ENCODE assay signal across 9 cellular contexts in genomic region chr2:176131617-176132396, GRCh38. TPM values are rescaled to one million over a fixed set of nuclear protein-coding genes. Genes with fewer than 3 reads are reported as not detected.
DNase-seq lines count a peak whose midpoint lies in the region; TF ChIP-seq lines count a peak whose summit lies in the region.
"Had no signal": no experiment of that assay in that cellular context is flagged by ENCODE, and none has a peak within 500 bp of the region (broad histone marks: within the 10 kb centered on the region; RNA-seq: fewer than 3 reads in every experiment).

No MANE protein-coding gene starts in this region.

- H3K9ac ChIP-seq in mesendoderm (ENCODE audit: low read length), result no peak overlapping the region

- H3K27me3 ChIP-seq in osteoblast (ENCODE audit: insufficient read depth, low read length), result no peaks in the 10 kb centered on the region
- peaks cover 85% of the 10 kb centered on the region for H3K27me3 ChIP-seq in mesendoderm (ENCODE audit: insufficient read depth, low read length, poor library complexity)

- H2BK15ac ChIP-seq in mesendoderm (replicated peaks; ENCODE audit: low read depth), result no peak overlapping the region

- no peak overlapping the region for H2AFZ ChIP-seq in osteoblast (ENCODE audit: low read length)

- H3K23ac ChIP-seq in mesendoderm (ENCODE audit: low read length), result no peak overlapping the region

- H3K4me3 Mint-ChIP-seq in HFFc6, result peak overlapping the region; percentile 90

- no peak overlapping the region for H3K56ac ChIP-seq in mesendoderm (ENCODE audit: low read length)

- no peaks in the 10 kb centered on the region for H3K9me3 Mint-ChIP-seq in HFFc6

- in situ Hi-C loops in astrocyte of the cerebellum (cut with HindIII; ENCODE audit: low sequenced_read_pairs), result loop anchor here (10.0 kb wide), 1 partner anchor 503 kb away; no protein-coding TSS in a partner anchor

- H3K4me3 ChIP-seq in astrocyte of the cerebellum (ENCODE audit: low read depth, low read length) (peak overlapping the region; percentile 2), osteoblast (ENCODE audit: insufficient read depth, low read length) (peak overlapping the region; percentile 78), mesendoderm (ENCODE audit: low read length) (no peak overlapping the region)

- H3K27ac ChIP-seq in osteoblast (ENCODE audit: low read depth, low read length) (no peak overlapping the region), mesendoderm (ENCODE audit: low read depth, low read length) (no peak overlapping the region)

- no peak for TF ChIP-seq CTCF in HFFc6 (IDR thresholded peaks at IDR 0.05)
- TF ChIP-seq CTCF in astrocyte of the cerebellum (IDR thresholded peaks at IDR 0.05; ENCODE audit: low read depth, low read length, missing control alignments), result no peak
- no peak for TF ChIP-seq CTCF in osteoblast (IDR thresholded peaks at IDR 0.05; ENCODE audit: extremely low read depth, low read depth, low read length)

- no peak overlapping the region for H3K4ac ChIP-seq in mesendoderm (ENCODE audit: low read depth, low read length)

- H3K18ac ChIP-seq in mesendoderm (ENCODE audit: low read length), result no peak overlapping the region

- H3K27ac Mint-ChIP-seq in HFFc6, result peak overlapping the region; percentile 62

- H3K9me3 ChIP-seq in osteoblast (ENCODE audit: low read depth, low read length), result no peaks in the 10 kb centered on the region

- DNase-seq in HFFc6, result no peak
- DNase-seq in astrocyte of the cerebellum (ENCODE audit: low read depth), result no peak
- no peak for DNase-seq in osteoblast (ENCODE audit: insufficient read length, low spot score, missing footprints)
- no peak for DNase-seq in dedifferentiated amniotic fluid mesenchymal stem cell (ENCODE audit: extremely low spot score)
- DNase-seq in mesendoderm, result no peak
- no peak for DNase-seq in SW480 (ENCODE audit: low spot score)

- no peak overlapping the region for H2BK5ac ChIP-seq in mesendoderm (ENCODE audit: low read length)

- no CpG with 5 or more reads among the region's 9 CpGs for WGBS in mesendoderm (ENCODE audit: extremely low coverage, insufficient coverage, low lambda C conversion rate)

- H3K79me1 ChIP-seq in mesendoderm (ENCODE audit: low read length), result no peaks in the 10 kb centered on the region

- H4K20me1 ChIP-seq in osteoblast (ENCODE audit: insufficient read depth, low read length), result no peaks in the 10 kb centered on the region

- no peak overlapping the region for H4K5ac ChIP-seq in mesendoderm (ENCODE audit: low read length)

- H3K4me2 ChIP-seq in osteoblast (ENCODE audit: insufficient read depth, low read length), result peak overlapping the region; percentile 94
- H3K4me2 ChIP-seq in mesendoderm (ENCODE audit: low read length), result no peak overlapping the region

- no peak overlapping the region for H2AK5ac ChIP-seq in mesendoderm (ENCODE audit: low read length)

- H3K27me3 Mint-ChIP-seq in HFFc6 (ENCODE audit: insufficient read depth), result peaks cover 31% of the 10 kb centered on the region

- H3K4me1 Mint-ChIP-seq in HFFc6 (ENCODE audit: low read depth), result peaks cover 66% of the 10 kb centered on the region

- H3K4me1 ChIP-seq in osteoblast (ENCODE audit: insufficient read depth, low read length) (peaks cover 30% of the 10 kb centered on the region), mesendoderm (ENCODE audit: control insufficient read depth, low read depth, low read length) (no peaks in the 10 kb centered on the region)

- H3K79me2 ChIP-seq in osteoblast (ENCODE audit: insufficient read depth, low read length) (peaks cover 8% of the 10 kb centered on the region), mesendoderm (ENCODE audit: control insufficient read depth, insufficient read depth, low read length) (no peaks in the 10 kb centered on the region)

- no peak overlapping the region for H4K8ac ChIP-seq in mesendoderm (ENCODE audit: low read depth, low read length)

- H2BK120ac ChIP-seq in mesendoderm (ENCODE audit: low read depth, low read length), result no peak overlapping the region

- H3K36me3 ChIP-seq in osteoblast (ENCODE audit: insufficient read depth, low read length) (peaks cover 5% of the 10 kb centered on the region), mesendoderm (ENCODE audit: control insufficient read depth, insufficient read depth, low read length) (no peaks in the 10 kb centered on the region)

- peaks cover 16% of the 10 kb centered on the region; the same call in 1 of the 2 replicates for H3K36me3 Mint-ChIP-seq in HFFc6 (ENCODE audit: low read depth)

RNA-seq across cellular contexts. Expression of gene HOXD8, which starts 2.3 kb away (rescaled TPM):
- 1 to 10 TPM; 2.3 to 5.1 (median 4.6) TPM for total RNA-seq in HFFc6 (2021; fragmentation: NEBNext Ultra II Directional; extraction: Animal tissue kit (Norgen Biotek cat#: 25700))
- total RNA-seq in osteoblast, result 3.3 and 5.6 TPM in 2 replicates
- not detected for polyA plus RNA-seq in mesendoderm (2013, experiment 1 of 2)
- polyA plus RNA-seq in mesendoderm (2013, experiment 2 of 2), result not detected
- total RNA-seq: T-helper 2 cell treated with Interferon-gamma antibody and Interleukin-4, amounts not matched to agents 100 ng/mL and 5 ng/mL, for 36 hours had no signal

RNA-seq across cellular contexts. Expression of gene HOXD9, which starts 9.3 kb away (rescaled TPM):
- total RNA-seq in HFFc6 (2021; fragmentation: NEBNext Ultra II Directional; extraction: Animal tissue kit (Norgen Biotek cat#: 25700)), result 1 to 10 TPM; 2.1 to 2.7 (median 2.4) TPM
- 0.36 and 0.59 TPM in 2 replicates for total RNA-seq in osteoblast
- polyA plus RNA-seq in mesendoderm (2013, experiment 1 of 2), result not detected
- polyA plus RNA-seq in mesendoderm (2013, experiment 2 of 2), result not detected
- total RNA-seq: T-helper 2 cell treated with Interferon-gamma antibody and Interleukin-4, amounts not matched to agents 100 ng/mL and 5 ng/mL, for 36 hours; temporal lobe had no signal

RNA-seq across cellular contexts. Expression of gene HOXD10, which starts 15.2 kb away (rescaled TPM):
- total RNA-seq in HFFc6 (2021; fragmentation: NEBNext Ultra II Directional; extraction: Animal tissue kit (Norgen Biotek cat#: 25700)), result 10 to 100 TPM; 10.9 to 14.5 (median 12.8) TPM
- total RNA-seq in osteoblast, result not detected in 2 replicates
- not detected for polyA plus RNA-seq in mesendoderm (2013, experiment 1 of 2)
- polyA plus RNA-seq in mesendoderm (2013, experiment 2 of 2), result not detected
- total RNA-seq: myocyte; T-helper 2 cell treated with Interferon-gamma antibody and Interleukin-4, amounts not matched to agents 100 ng/mL and 5 ng/mL, for 36 hours; temporal lobe had no signal

RNA-seq across cellular contexts. Expression of gene HOXD4, which starts 19.5 kb away (rescaled TPM):
- total RNA-seq in HFFc6 (2021; fragmentation: NEBNext Ultra II Directional; extraction: Animal tissue kit (Norgen Biotek cat#: 25700)), result under 1 TPM in 4 of 6 experiments, not detected in 2; 0.40 to 0.69 (median 0.57) TPM
- 0.36 and 1.2 TPM in 2 replicates for total RNA-seq in osteoblast
- polyA plus RNA-seq in mesendoderm (2013, experiment 1 of 2), result not detected
- not detected for polyA plus RNA-seq in mesendoderm (2013, experiment 2 of 2)
- total RNA-seq: myocyte; T-helper 2 cell treated with Interferon-gamma antibody and Interleukin-4, amounts not matched to agents 100 ng/mL and 5 ng/mL, for 36 hours; temporal lobe had no signal

RNA-seq across cellular contexts. Expression of gene HOXD11, which starts 24.7 kb away (rescaled TPM):
- total RNA-seq in HFFc6 (2021; fragmentation: NEBNext Ultra II Directional; extraction: Animal tissue kit (Norgen Biotek cat#: 25700)), result 10 to 100 TPM in 1 of 6 experiments, 1 to 10 TPM in 5; 6.0 to 10.2 (median 7.6) TPM
- not detected in 2 replicates for total RNA-seq in osteoblast
- 0.08 TPM for polyA plus RNA-seq in mesendoderm (2013, experiment 1 of 2)
- polyA plus RNA-seq in mesendoderm (2013, experiment 2 of 2), result 0.08 TPM
- total RNA-seq: myocyte; T-helper 2 cell treated with Interferon-gamma antibody and Interleukin-4, amounts not matched to agents 100 ng/mL and 5 ng/mL, for 36 hours; temporal lobe had no signal

Comparison
In these comparisons a context has a peak if more than half of its experiments do, and no peak if none do; other contexts are left out.
1. RNA of gene HOXD10, which starts 15.2 kb away (total RNA-seq): 10.9 to 14.5 TPM in HFFc6; not detected in osteoblast; every median in the first group is over 10 times any median in the second.